In the genomic region with DNA sequence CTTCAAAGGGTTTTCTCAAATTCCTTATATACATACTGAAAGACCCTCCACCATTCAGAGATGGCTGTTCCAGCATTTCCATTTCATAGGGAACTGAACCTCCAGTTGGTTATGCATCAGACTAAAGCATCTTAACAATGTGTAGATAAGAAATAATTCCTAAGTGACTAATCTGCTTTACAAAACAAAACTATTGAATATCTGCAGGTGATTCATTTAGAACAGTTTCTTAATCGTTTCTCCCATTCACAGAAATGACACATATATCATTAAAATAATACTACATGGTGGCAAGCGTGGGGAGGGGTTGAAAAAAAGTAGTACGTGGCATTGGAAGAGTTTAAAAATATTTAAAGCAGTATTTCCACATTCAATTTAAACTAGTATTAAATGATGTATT, we compare ENCODE assay signal across 14 cellular contexts. TPM values are rescaled to one million over a fixed set of nuclear protein-coding genes. Genes with fewer than 3 reads are reported as not detected.
DNase-seq lines count a peak whose midpoint lies in the region; ATAC-seq and TF ChIP-seq lines count a peak whose summit lies in the region.
"Had no signal": no experiment of that assay in that cellular context is flagged by ENCODE, and none has a peak within 500 bp of the region (broad histone marks: within the 10 kb centered on the region; RNA-seq: fewer than 3 reads in every experiment).

No MANE protein-coding gene starts in this region.

- H3K36me3 Mint-ChIP-seq in activated CD8-positive, alpha-beta T cell treated with anti-CD3 and anti-CD28 coated beads, Interleukin-2, amount 10 ng/mL, durations not matched to agents 7 days and 5 days (ENCODE audit: low read depth), result peaks cover 43% of the 10 kb centered on the region
- peaks cover 39 to 80% of the 10 kb centered on the region in 2 donors for H3K36me3 Mint-ChIP-seq in CD4-positive, alpha-beta memory T cell

- H3F3A ChIP-seq in GM23248 (ENCODE audit: insufficient read depth), result peaks cover 67% of the 10 kb centered on the region

- no peaks in the 10 kb centered on the region for H3K27me3 Mint-ChIP-seq in activated CD8-positive, alpha-beta T cell treated with anti-CD3 and anti-CD28 coated beads, Interleukin-2, amount 10 ng/mL, durations not matched to agents 7 days and 5 days (ENCODE audit: low read depth)
- no peaks in the 10 kb centered on the region for H3K27me3 Mint-ChIP-seq in CD4-positive, alpha-beta memory T cell
- H3K27me3 Mint-ChIP-seq: naive B cell had no signal

- peaks cover 42% of the 10 kb centered on the region for H3K36me3 ChIP-seq in GM23248 (ENCODE audit: low read depth)
- peaks cover 65% of the 10 kb centered on the region for H3K36me3 ChIP-seq in CD4-positive, alpha-beta memory T cell (ENCODE audit: insufficient read depth, low read length)

- H3K4me3 Mint-ChIP-seq in activated CD8-positive, alpha-beta T cell treated with anti-CD3 and anti-CD28 coated beads, Interleukin-2, amount 10 ng/mL, durations not matched to agents 7 days and 5 days, result no peak overlapping the region
- H3K4me3 Mint-ChIP-seq in CD4-positive, alpha-beta memory T cell, result no peak overlapping the region
- H3K4me3 Mint-ChIP-seq: activated naive CD4-positive, alpha-beta T cell treated with anti-CD3 and anti-CD28 coated beads for 36 hours; naive B cell had no signal

- ATAC-seq in activated CD8-positive, alpha-beta T cell treated with anti-CD3 and anti-CD28 coated beads, Interleukin-2, amount 10 ng/mL, durations not matched to agents 7 days and 5 days, result no peak
- ATAC-seq in Right ventricle myocardium superior (ENCODE audit: poor library complexity), result no peak

- 1% methylated on average over 3 of the region's 3 CpGs for WGBS in GM23248 (ENCODE audit: low coverage in 1 of 2, low lambda C conversion rate in 2 of 2, missing lambda C conversion rate in 2 of 2), 2 experiments

- no peaks in the 10 kb centered on the region for H4K20me1 ChIP-seq in GM23248 (ENCODE audit: insufficient read depth)

- H3K27me3 ChIP-seq in GM23248 (replicated peaks; ENCODE audit: insufficient read depth), result no peaks in the 10 kb centered on the region
- H3K27me3 ChIP-seq in CD4-positive, alpha-beta memory T cell (ENCODE audit: insufficient read depth, low read length), result no peaks in the 10 kb centered on the region

- peaks cover 14% of the 10 kb centered on the region for H3K4me1 Mint-ChIP-seq in activated CD8-positive, alpha-beta T cell treated with anti-CD3 and anti-CD28 coated beads, Interleukin-2, amount 10 ng/mL, durations not matched to agents 7 days and 5 days (ENCODE audit: low read depth)
- H3K4me1 Mint-ChIP-seq in CD4-positive, alpha-beta memory T cell, result peaks cover 0 to 4% (median 0%) of the 10 kb centered on the region in 4 donors
- H3K4me1 Mint-ChIP-seq: naive B cell had no signal

- peak overlapping the region; percentile 73 for H3K27ac Mint-ChIP-seq in activated CD8-positive, alpha-beta T cell treated with anti-CD3 and anti-CD28 coated beads, Interleukin-2, amount 10 ng/mL, durations not matched to agents 7 days and 5 days
- H3K27ac Mint-ChIP-seq in CD4-positive, alpha-beta memory T cell, result no peak overlapping the region
- H3K27ac Mint-ChIP-seq: activated naive CD4-positive, alpha-beta T cell treated with anti-CD3 and anti-CD28 coated beads for 36 hours had no signal

- DNase-seq in A172 (ENCODE audit: low spot score) (peak; percentile 81), GM23248 (peak; percentile 85), foreskin fibroblast (peak; percentile 71 to 78), NCI-H1105 treated with DMSO at 0.1 percent for 48 hours (lab: John Stamatoyannopoulos, UW) (no peak), Right ventricle myocardium superior (no peak)
- no peak for DNase-seq in activated CD8-positive, alpha-beta T cell treated with anti-CD3 and anti-CD28 coated beads, Interleukin-2, amount 10 ng/mL, durations not matched to agents 7 days and 5 days
- no peak for DNase-seq in activated effector memory CD4-positive, alpha-beta T cell treated with Interleukin-2 at 50 U/mL for 16 hours
- no peak for DNase-seq in CD4-positive, alpha-beta memory T cell
- DNase-seq: activated CD4-positive, alpha-beta T cell treated with anti-CD3 and anti-CD28 coated beads for 1 hour; activated naive CD4-positive, alpha-beta T cell treated with anti-CD3 and anti-CD28 coated beads for 36 hours; C1 segment of cervical spinal cord; naive B cell; NCI-H510A treated with DMSO at 0.1 percent for 48 hours; stimulated activated CD4-positive, alpha-beta T cell treated with anti-CD3 and anti-CD28 coated beads, Interleukin-12 subunit alpha, Interleukin-12 subunit beta, amount 100 ng/mL, for 4 hours had no signal

- H3K79me2 ChIP-seq in GM23248 (ENCODE audit: insufficient read depth), result peaks cover 71% of the 10 kb centered on the region

- no peak overlapping the region for H2AFZ ChIP-seq in GM23248

- CTCF ChIA-PET in activated CD8-positive, alpha-beta T cell treated with anti-CD3 and anti-CD28 coated beads, Interleukin-2, amount 10 ng/mL, durations not matched to agents 7 days and 5 days (lab: Charles Lee), result interaction anchor here (0.6 kb wide), 1 partner anchor 291 kb away, joined by 3 read pairs; no protein-coding TSS in a partner anchor
- CTCF ChIA-PET in CD4-positive, alpha-beta memory T cell (lab: Charles Lee; ENCODE audit: partially characterized antibody), result no interaction called here

- H3K4me3 ChIP-seq in GM23248, result peak overlapping the region; percentile 12; the same call in 1 of the 2 replicates
- no peak overlapping the region for H3K4me3 ChIP-seq in foreskin fibroblast (ENCODE audit: low read depth in 1 of 2, low read length in 2 of 2)
- no peak overlapping the region for H3K4me3 ChIP-seq in CD4-positive, alpha-beta memory T cell (ENCODE audit: low read length in 2 of 2)

- H3K9me3 ChIP-seq in GM23248 (ENCODE audit: low read depth), result no peaks in the 10 kb centered on the region
- H3K9me3 ChIP-seq in CD4-positive, alpha-beta memory T cell (ENCODE audit: control insufficient read depth in 1 of 2, low read length in 2 of 2), result no peaks in the 10 kb centered on the region

- no peak for TF ChIP-seq CTCF in foreskin fibroblast (IDR thresholded peaks at IDR 0.05; ENCODE audit: low read depth, low read length)

- intact Hi-C loops in Right ventricle myocardium superior (cut with DNase I), result no loop called here
- intact Hi-C loops in CD4-positive, alpha-beta memory T cell (cut with micrococcal nuclease), result no loop called here

- H3K9me3 Mint-ChIP-seq in activated CD8-positive, alpha-beta T cell treated with anti-CD3 and anti-CD28 coated beads, Interleukin-2, amount 10 ng/mL, durations not matched to agents 7 days and 5 days (ENCODE audit: insufficient read depth), result no peaks in the 10 kb centered on the region
- no peaks in the 10 kb centered on the region for H3K9me3 Mint-ChIP-seq in CD4-positive, alpha-beta memory T cell
- H3K9me3 Mint-ChIP-seq: activated naive CD4-positive, alpha-beta T cell treated with anti-CD3 and anti-CD28 coated beads for 36 hours; naive B cell had no signal

- POLR2A ChIA-PET in activated CD8-positive, alpha-beta T cell treated with anti-CD3 and anti-CD28 coated beads, Interleukin-2, amount 10 ng/mL, durations not matched to agents 7 days and 5 days (lab: Charles Lee), result no interaction called here
- POLR2A ChIA-PET in CD4-positive, alpha-beta memory T cell (lab: Charles Lee; ENCODE audit: partially characterized antibody), result no interaction called here

- peak overlapping the region; percentile 57 for H3K4me2 ChIP-seq in GM23248 (ENCODE audit: unreplicated experiment)

- H3K9ac ChIP-seq in GM23248, result peak overlapping the region; percentile 61

- H3K27ac ChIP-seq in GM23248, result peak overlapping the region; percentile 87
- H3K27ac ChIP-seq in CD4-positive, alpha-beta memory T cell (ENCODE audit: low read depth, low read length), result no peak overlapping the region

- H3K9me2 ChIP-seq in GM23248 (ENCODE audit: insufficient read depth), result no peaks in the 10 kb centered on the region

- peaks cover 49% of the 10 kb centered on the region for H3K4me1 ChIP-seq in GM23248 (ENCODE audit: insufficient read depth)
- no peaks in the 10 kb centered on the region for H3K4me1 ChIP-seq in CD4-positive, alpha-beta memory T cell (ENCODE audit: insufficient read depth, low read length)

- in situ Hi-C loops in GM23248 (cut with MboI), result no loop called here

RNA-seq across cellular contexts. Expression of gene COPS2, which starts 19.5 kb away (rescaled TPM):
- total RNA-seq in A172 (2014; rRNA removed; shearing (Covaris generic)), result 72.6 and 102 TPM in 2 replicates
- 58.0 and 80.2 TPM in 2 replicates for total RNA-seq in GM23248 (2014; rRNA removed; shearing (Covaris generic))
- 60.1 and 61.9 TPM in 2 replicates for polyA plus RNA-seq in GM23248 (2016; fragmentation: Nextera tagmentation; extraction: Ambion mirVana)
- total RNA-seq in activated CD8-positive, alpha-beta T cell treated with anti-CD3 and anti-CD28 coated beads, Interleukin-2, amount 10 ng/mL, durations not matched to agents 7 days and 5 days, result 10 to 100 TPM; 55.8 to 56.8 TPM
- total RNA-seq in Right ventricle myocardium superior, result 82.4 TPM
- total RNA-seq in CD4-positive, alpha-beta memory T cell, result 10 to 100 TPM; 55.5 to 56.9 TPM
- 10 to 100 TPM; 33.1 to 35.3 TPM for polyA plus RNA-seq in CD4-positive, alpha-beta memory T cell

RNA-seq across cellular contexts. Expression of gene GALK2, which starts 34.2 kb away (rescaled TPM):
- total RNA-seq in A172 (2014; rRNA removed; shearing (Covaris generic)), result 25.7 and 34.5 TPM in 2 replicates
- 21.0 and 31.8 TPM in 2 replicates for total RNA-seq in GM23248 (2014; rRNA removed; shearing (Covaris generic))
- polyA plus RNA-seq in GM23248 (2016; fragmentation: Nextera tagmentation; extraction: Ambion mirVana), result 19.2 and 19.7 TPM in 2 replicates
- total RNA-seq in activated CD8-positive, alpha-beta T cell treated with anti-CD3 and anti-CD28 coated beads, Interleukin-2, amount 10 ng/mL, durations not matched to agents 7 days and 5 days, result 10 to 100 TPM; 23.1 to 24.6 TPM
- 31.5 TPM for total RNA-seq in Right ventricle myocardium superior
- total RNA-seq in CD4-positive, alpha-beta memory T cell, result 10 to 100 TPM; 30.7 to 31.5 TPM
- 10 to 100 TPM; 25.4 to 30.9 TPM for polyA plus RNA-seq in CD4-positive, alpha-beta memory T cell

Comparison
In these comparisons a context has a peak if more than half of its experiments do, and no peak if none do; other contexts are left out.
1. DNase-seq: peak in A172 (single experiment), GM23248 (single experiment) and foreskin fibroblast (2 of 2); none in activated CD8-positive, alpha-beta T cell treated with anti-CD3 and anti-CD28 coated beads, Interleukin-2, amount 10 ng/mL, durations not matched to agents 7 days and 5 days (single experiment), NCI-H1105 treated with DMSO at 0.1 percent for 48 hours (single experiment), activated effector memory CD4-positive, alpha-beta T cell treated with Interleukin-2 at 50 U/mL for 16 hours (single experiment), Right ventricle myocardium superior (single experiment) and CD4-positive, alpha-beta memory T cell (0 of 5).